In genomic region chr6:38776515-38776914, GRCh38 we compare ENCODE assay signal across 1 cellular context.
TF ChIP-seq lines count a peak whose summit lies in the region.

No MANE protein-coding gene starts in this region.

TF ChIP-seq in GM12878, 131 proteins besides CTCF, POLR2A, EP300 and RAD21:
- TF ChIP-seq CUX1 (IDR thresholded peaks at IDR 0.05; ENCODE audit: insufficient replicate concordance, low read depth, low read length): no peak
- TF ChIP-seq BRCA1 (IDR thresholded peaks at IDR 0.05; ENCODE audit: low read depth, low read length): no peak
- TF ChIP-seq ZNF24 (IDR thresholded peaks at IDR 0.05): no peak
- TF ChIP-seq HDGF (IDR thresholded peaks at IDR 0.05): 0 out of 2 replicates have a peak, but pooled peaks have one; percentile 0
- no peak for TF ChIP-seq ETV6 (conservative IDR thresholded peaks at IDR 0.05 in 1 of 2, IDR thresholded peaks at IDR 0.05 in 1 of 2; ENCODE audit: borderline replicate concordance in 1 of 2, low read depth in 1 of 2)
- TF ChIP-seq IKZF1 (conservative IDR thresholded peaks at IDR 0.05): 0 out of 2 replicates have a peak, but pooled peaks have one; percentile 11
- no peak for TF ChIP-seq RFX5 (IDR thresholded peaks at IDR 0.05; ENCODE audit: low read depth, low read length)
- no peak for TF ChIP-seq WRNIP1 (IDR thresholded peaks at IDR 0.05; ENCODE audit: borderline replicate concordance, low read depth, low read length)
TF ChIP-seq in GM12878: peak in this region for 2.
